Comparison of ENCODE assay signal across 9 cellular contexts in genomic region chr17:3944485-3945388, GRCh38. TPM values are rescaled to one million over a fixed set of nuclear protein-coding genes. Genes with fewer than 3 reads are reported as not detected.
DNase-seq lines count a peak whose midpoint lies in the region; ATAC-seq and TF ChIP-seq lines count a peak whose summit lies in the region.
"Had no signal": no experiment of that assay in that cellular context is flagged by ENCODE, and none has a peak within 500 bp of the region (broad histone marks: within the 10 kb centered on the region; RNA-seq: fewer than 3 reads in every experiment).

No MANE protein-coding gene starts in this region.

- no peak overlapping the region for H2BK120ac ChIP-seq in trophoblast cell (ENCODE audit: insufficient read depth, low read length, poor library complexity)

- no peaks in the 10 kb centered on the region for H3K79me1 ChIP-seq in trophoblast cell (ENCODE audit: low read length)

- H3K27me3 ChIP-seq in trophoblast cell (ENCODE audit: insufficient read depth, low read length): no peaks in the 10 kb centered on the region

- H2AFZ ChIP-seq in trophoblast cell (ENCODE audit: insufficient read depth, low read length, poor library complexity): peak overlapping the region; percentile 6

- H3K9ac ChIP-seq in trophoblast cell (ENCODE audit: low read length): no peak overlapping the region

- WGBS in trophoblast cell (ENCODE audit: extremely low coverage, insufficient coverage, insufficient read length): no CpG with 5 or more reads among the region's 68 CpGs

- no peak overlapping the region for H2AK5ac ChIP-seq in trophoblast cell (ENCODE audit: low read length)

- POLR2A ChIA-PET in HEK293T (lab: Yijun Ruan, JAX): no interaction called here

- no peaks in the 10 kb centered on the region for H3K36me3 ChIP-seq in trophoblast cell (ENCODE audit: control insufficient read depth in 1 of 2, insufficient read depth in 2 of 2, low read length in 2 of 2)

- H3K27ac ChIP-seq in trophoblast cell (ENCODE audit: low read depth, low read length): no peak overlapping the region

- no peak overlapping the region for H3K14ac ChIP-seq in trophoblast cell (ENCODE audit: low read length)

- peak; percentile 80 for DNase-seq in ACHN
- peak; percentile 98 for DNase-seq in HEK293T (ENCODE audit: extremely low spot score)
- peak; percentile 67 for DNase-seq in germinal center (ENCODE audit: low spot score)
- DNase-seq in trophoblast cell: peak; percentile 15 to 73

- ATAC-seq in activated T-helper 17 cell treated with anti-CD3 and anti-CD28 coated beads, Interleukin-2, amount 50 U/mL, for 72 hours (replicated peaks): peak; percentile 78
- ATAC-seq in GM19023 (IDR thresholded peaks at IDR 0.05; ENCODE audit: unreplicated experiment): no peak
- no peak for ATAC-seq in HG03354 (IDR thresholded peaks at IDR 0.05; ENCODE audit: poor library complexity, severe bottlenecking, unreplicated experiment)
- no peak for ATAC-seq in GM21390 (IDR thresholded peaks at IDR 0.05; ENCODE audit: unreplicated experiment)

- no peak overlapping the region for H4K8ac ChIP-seq in trophoblast cell (ENCODE audit: low read depth, low read length)

- H3K4ac ChIP-seq in trophoblast cell (ENCODE audit: low read depth, low read length): no peak overlapping the region

- H3K18ac ChIP-seq in trophoblast cell (ENCODE audit: low read length): no peak overlapping the region

- CTCF ChIA-PET in HEK293T (lab: Yijun Ruan, JAX): no interaction called here

- H3K9me3 ChIP-seq in trophoblast cell (ENCODE audit: insufficient read depth, low read depth, low read length): peaks cover 7% of the 10 kb centered on the region

- H4K12ac ChIP-seq in trophoblast cell (ENCODE audit: low read depth, low read length): no peak overlapping the region

- H4K91ac ChIP-seq in trophoblast cell (ENCODE audit: low read depth, low read length): no peak overlapping the region

- no peak overlapping the region for H2BK5ac ChIP-seq in trophoblast cell (ENCODE audit: low read depth, low read length, poor library complexity)

- H3K4me3 ChIP-seq in trophoblast cell (ENCODE audit: low read depth, low read length): peak overlapping the region; percentile 60

- in situ Hi-C loops in ACHN (cut with HindIII; ENCODE audit: low pct_ligation_motif_present, low pct_unique_long_range_greater_than_20kb, low sequenced_read_pairs): no loop called here

- peak overlapping the region; percentile 53 for H3K4me2 ChIP-seq in trophoblast cell (ENCODE audit: low read length)

- no peaks in the 10 kb centered on the region for H3K4me1 Mint-ChIP-seq in activated T-helper 17 cell treated with anti-CD3 and anti-CD28 coated beads, Interleukin-2, amount 50 U/mL, for 72 hours
- H3K4me1 Mint-ChIP-seq: activated naive CD4-positive, alpha-beta T cell treated with anti-CD3 and anti-CD28 coated beads, Interleukin-2, amount 50 U/mL, for 24 hours had no signal

- H3K36me3 Mint-ChIP-seq in activated T-helper 17 cell treated with anti-CD3 and anti-CD28 coated beads, Interleukin-2, amount 50 U/mL, for 72 hours (ENCODE audit: low read depth): peaks cover 87% of the 10 kb centered on the region

- no peaks in the 10 kb centered on the region for H3K27me3 Mint-ChIP-seq in activated T-helper 17 cell treated with anti-CD3 and anti-CD28 coated beads, Interleukin-2, amount 50 U/mL, for 72 hours
- H3K27me3 Mint-ChIP-seq: activated naive CD4-positive, alpha-beta T cell treated with anti-CD3 and anti-CD28 coated beads, Interleukin-2, amount 50 U/mL, for 24 hours had no signal

- no peak overlapping the region for H2BK12ac ChIP-seq in trophoblast cell (ENCODE audit: low read length)

- peak overlapping the region; percentile 79 for H3K27ac Mint-ChIP-seq in activated T-helper 17 cell treated with anti-CD3 and anti-CD28 coated beads, Interleukin-2, amount 50 U/mL, for 72 hours
- H3K27ac Mint-ChIP-seq: activated naive CD4-positive, alpha-beta T cell treated with anti-CD3 and anti-CD28 coated beads, Interleukin-2, amount 50 U/mL, for 24 hours had no signal

- H3K4me1 ChIP-seq in trophoblast cell (ENCODE audit: control insufficient read depth in 1 of 2, insufficient read depth in 2 of 2, low read length in 2 of 2): peaks cover 6% of the 10 kb centered on the region in 2 experiments

- no peaks in the 10 kb centered on the region for H3K9me3 Mint-ChIP-seq in activated T-helper 17 cell treated with anti-CD3 and anti-CD28 coated beads, Interleukin-2, amount 50 U/mL, for 72 hours
- H3K9me3 Mint-ChIP-seq: activated naive CD4-positive, alpha-beta T cell treated with anti-CD3 and anti-CD28 coated beads, Interleukin-2, amount 50 U/mL, for 24 hours had no signal

- no peak overlapping the region for H3K23ac ChIP-seq in trophoblast cell (ENCODE audit: low read length)

- no peak overlapping the region for H3K4me3 Mint-ChIP-seq in activated T-helper 17 cell treated with anti-CD3 and anti-CD28 coated beads, Interleukin-2, amount 50 U/mL, for 72 hours
- H3K4me3 Mint-ChIP-seq: activated naive CD4-positive, alpha-beta T cell treated with anti-CD3 and anti-CD28 coated beads, Interleukin-2, amount 50 U/mL, for 24 hours had no signal

- no peaks in the 10 kb centered on the region for H3K79me2 ChIP-seq in trophoblast cell (ENCODE audit: control insufficient read depth, insufficient read depth, low read length, poor library complexity)

TF ChIP-seq in HEK293T, 16 proteins besides CTCF, POLR2A, EP300 and RAD21:
- no peak for TF ChIP-seq FOXA1 (IDR thresholded peaks at IDR 0.05)
- no peak for TF ChIP-seq CTBP1 (IDR thresholded peaks at IDR 0.05; ENCODE audit: borderline replicate concordance)
- TF ChIP-seq L3MBTL2 (conservative IDR thresholded peaks at IDR 0.05): peak; percentile 60
- TF ChIP-seq TARDBP (IDR thresholded peaks at IDR 0.05): no peak
- no peak for TF ChIP-seq BHLHE40 (IDR thresholded peaks at IDR 0.05; ENCODE audit: borderline replicate concordance)
- no peak for TF ChIP-seq SP1 (IDR thresholded peaks at IDR 0.05)

RNA-seq across cellular contexts. Expression of gene ATP2A3, which starts 19.5 kb away (rescaled TPM):
- 100 to 1,000 TPM in 1 of 2 donors, 10 to 100 TPM in 1; 81.5 to 153 TPM for total RNA-seq in activated T-helper 17 cell treated with anti-CD3 and anti-CD28 coated beads, Interleukin-2, amount 50 U/mL, for 72 hours
- 4.2 and 4.5 TPM in 2 replicates for polyA plus RNA-seq in trophoblast cell (2013)

RNA-seq across cellular contexts. Expression of gene P2RX1, which starts 28.5 kb away (rescaled TPM):
- 1 to 10 TPM in 1 of 2 donors, not detected in 1; 1.6 TPM for total RNA-seq in activated T-helper 17 cell treated with anti-CD3 and anti-CD28 coated beads, Interleukin-2, amount 50 U/mL, for 72 hours
- polyA plus RNA-seq in trophoblast cell (2013): not detected in 2 replicates

RNA-seq across cellular contexts. Expression of gene CAMKK1, which starts 51.9 kb away (rescaled TPM):
- total RNA-seq in activated T-helper 17 cell treated with anti-CD3 and anti-CD28 coated beads, Interleukin-2, amount 50 U/mL, for 72 hours: 1 to 10 TPM; 4.0 to 4.9 TPM
- polyA plus RNA-seq in trophoblast cell (2013): 0.82 and 0.90 TPM in 2 replicates

Comparison
In these comparisons a context has a peak if more than half of its experiments do, and no peak if none do; other contexts are left out.
1. DNase-seq: peak in every context shown above with its lines; median percentile 98 in HEK293T; 80 in ACHN; 67 in germinal center; 44 in trophoblast cell.